27 cellular contexts compared by ENCODE assay signal in the genomic region with DNA sequence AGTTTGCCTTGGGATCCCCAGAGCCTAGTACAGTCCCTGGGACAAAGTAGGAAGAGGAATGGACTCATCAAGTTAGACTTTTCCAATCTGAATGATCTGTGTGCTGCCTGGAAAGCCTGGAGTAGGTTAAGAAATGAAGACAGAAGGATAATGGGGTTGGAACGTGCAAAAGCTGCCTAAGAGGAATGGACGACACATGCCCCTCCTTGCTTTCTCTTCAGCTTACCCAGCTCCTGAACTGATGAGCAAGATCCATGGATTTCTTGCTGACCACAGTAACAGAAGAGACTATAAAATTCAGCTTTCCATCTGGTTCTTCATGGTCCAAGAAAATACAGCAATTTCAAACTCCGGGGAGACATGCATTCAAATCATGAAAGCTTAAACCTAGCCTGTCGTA. TPM values are rescaled to one million over a fixed set of nuclear protein-coding genes. Genes with fewer than 3 reads are reported as not detected.
DNase-seq lines count a peak whose midpoint lies in the region; ATAC-seq and TF ChIP-seq lines count a peak whose summit lies in the region.
"Had no signal": no experiment of that assay in that cellular context is flagged by ENCODE, and none has a peak within 500 bp of the region (broad histone marks: within the 10 kb centered on the region; RNA-seq: fewer than 3 reads in every experiment).

No MANE protein-coding gene starts in this region.

- H3K9me2 ChIP-seq in SK-N-SH = no peaks in the 10 kb centered on the region

- H3K36me3 Mint-ChIP-seq in mesothelial cell of epicardium (peaks cover 13% of the 10 kb centered on the region), type B pancreatic cell (no peaks in the 10 kb centered on the region)

- H3K27me3 Mint-ChIP-seq in mesothelial cell of epicardium (ENCODE audit: low read depth) (no peaks in the 10 kb centered on the region), type B pancreatic cell (no peaks in the 10 kb centered on the region)
- H3K27me3 Mint-ChIP-seq: CD4-positive, alpha-beta T cell had no signal

- H3K27me3 ChIP-seq in heart right ventricle (no peaks in the 10 kb centered on the region), smooth muscle cell (ENCODE audit: low read depth) (no peaks in the 10 kb centered on the region), vagina (no peaks in the 10 kb centered on the region), SK-N-SH (ENCODE audit: insufficient read depth) (no peaks in the 10 kb centered on the region)

- no peak overlapping the region for H3K4me3 ChIP-seq in heart right ventricle
- no peak overlapping the region for H3K4me3 ChIP-seq in smooth muscle cell
- no peak overlapping the region for H3K4me3 ChIP-seq in vagina
- H3K4me3 ChIP-seq in SK-N-SH (ENCODE audit: low read depth in 2 of 2, low read length in 1 of 2) = no peak overlapping the region
- H3K4me3 ChIP-seq: GM12878, GM23248, HAP-1, PC-9 had no signal

- TF ChIP-seq CTCF in heart right ventricle (IDR thresholded peaks at IDR 0.05) (no peak), mesothelial cell of epicardium (IDR thresholded peaks at IDR 0.05; ENCODE audit: unreplicated experiment) (no peak), smooth muscle cell (IDR thresholded peaks at IDR 0.05; ENCODE audit: borderline replicate concordance, insufficient read depth, poor library complexity, severe bottlenecking) (no peak), type B pancreatic cell (conservative IDR thresholded peaks at IDR 0.05) (no peak), vagina (IDR thresholded peaks at IDR 0.05) (no peak), SK-N-SH (IDR thresholded peaks at IDR 0.05) (no peak)

- H4K20me1 ChIP-seq in smooth muscle cell (ENCODE audit: low read depth) (no peaks in the 10 kb centered on the region), SK-N-SH (ENCODE audit: insufficient read depth) (no peaks in the 10 kb centered on the region)

- POLR2A ChIA-PET in SK-N-SH (lab: Yijun Ruan, JAX) = no interaction called here

- intact Hi-C loops in heart right ventricle (cut with DNase I) (no loop called here), Right ventricle myocardium superior (cut with DNase I) (no loop called here), vagina (cut with DNase I) (no loop called here)

- H3K27ac ChIP-seq in heart right ventricle (peak overlapping the region in 7 of 10 donors; percentile 30 to 94 (median 71)), smooth muscle cell (ENCODE audit: low read depth) (peak overlapping the region; percentile 57), vagina (no peak overlapping the region), SK-N-SH (ENCODE audit: low read depth in 2 of 2, low read length in 1 of 2) (no peak overlapping the region)
- H3K27ac ChIP-seq: GM23248, HL-60, PC-9 had no signal

- H3K4me3 Mint-ChIP-seq in mesothelial cell of epicardium (no peak overlapping the region), type B pancreatic cell (no peak overlapping the region)
- H3K4me3 Mint-ChIP-seq: CD4-positive, alpha-beta T cell had no signal

- DNase-seq in heart right ventricle = no peak
- no peak for DNase-seq in Right ventricle myocardium superior
- DNase-seq in mesothelial cell of epicardium (ENCODE audit: low spot score in 2 of 2, unreplicated experiment in 2 of 2) = no peak
- DNase-seq in smooth muscle cell (lab: John Stamatoyannopoulos, UW; ENCODE audit: unreplicated experiment) = no peak
- no peak for DNase-seq in type B pancreatic cell (ENCODE audit: extremely low spot score, unreplicated experiment)
- no peak for DNase-seq in vagina (ENCODE audit: extremely low spot score in 2 of 2)
- no peak for DNase-seq in effector CD4-positive, alpha-beta T cell
- no peak for DNase-seq in SK-N-SH
- DNase-seq: CD4-positive, alpha-beta T cell; DMS153; GF-D8; GM23248; NCI-H1417; NCI-H187; NCI-H2107; NCI-H345; NCI-H524 treated with DMSO at 0.1 percent for 48 hours; PC-9 had no signal

- no peak for TF ChIP-seq RAD21 in SK-N-SH (IDR thresholded peaks at IDR 0.05; ENCODE audit: low read length)

- H3K9me3 Mint-ChIP-seq in mesothelial cell of epicardium (no peaks in the 10 kb centered on the region), type B pancreatic cell (peaks cover 3% of the 10 kb centered on the region)
- H3K9me3 Mint-ChIP-seq: CD4-positive, alpha-beta T cell had no signal

- TF ChIP-seq EP300 in SK-N-SH (IDR thresholded peaks at IDR 0.05; ENCODE audit: borderline replicate concordance in 1 of 2, low read depth in 1 of 2, low read length in 1 of 2) = no peak

- H3F3A ChIP-seq in smooth muscle cell (ENCODE audit: low read depth) (peaks cover 21% of the 10 kb centered on the region), SK-N-SH (replicated peaks; ENCODE audit: insufficient read depth) (peaks cover 6% of the 10 kb centered on the region)

- H3K9ac ChIP-seq in smooth muscle cell (ENCODE audit: low read depth) (no peak overlapping the region), SK-N-SH (no peak overlapping the region)
- H3K9ac ChIP-seq: GM23248 had no signal

- H3K79me2 ChIP-seq in smooth muscle cell (ENCODE audit: low read depth) = no peaks in the 10 kb centered on the region
- H3K79me2 ChIP-seq in SK-N-SH (ENCODE audit: insufficient read depth) = peaks cover 8% of the 10 kb centered on the region; the same call in 1 of the 2 replicates

- H3K27ac Mint-ChIP-seq in mesothelial cell of epicardium = peak overlapping the region; percentile 90
- peak overlapping the region; percentile 30 for H3K27ac Mint-ChIP-seq in type B pancreatic cell
- H3K27ac Mint-ChIP-seq: CD4-positive, alpha-beta T cell had no signal

- H3K9me3 ChIP-seq in heart right ventricle = no peaks in the 10 kb centered on the region
- H3K9me3 ChIP-seq in smooth muscle cell (replicated peaks; ENCODE audit: low read depth) = no peaks in the 10 kb centered on the region
- H3K9me3 ChIP-seq in vagina = no peaks in the 10 kb centered on the region
- H3K9me3 ChIP-seq in SK-N-SH = no peaks in the 10 kb centered on the region
- H3K9me3 ChIP-seq: Caco-2, HAP-1 had no signal

- CTCF ChIA-PET in SK-N-SH (lab: Yijun Ruan, JAX) = interaction anchor here (0.8 to 1.4 kb wide), 4 partner anchors 13 to 115 kb away, joined by 3 to 13 read pairs (median 4); no protein-coding TSS in a partner anchor

- peaks cover 4 to 68% (median 48%) of the 10 kb centered on the region in 9 donors for H3K4me1 ChIP-seq in heart right ventricle
- peaks cover 4% of the 10 kb centered on the region for H3K4me1 ChIP-seq in smooth muscle cell (ENCODE audit: low read depth)
- H3K4me1 ChIP-seq in vagina = peaks cover 21% of the 10 kb centered on the region
- H3K4me1 ChIP-seq in SK-N-SH (ENCODE audit: control insufficient read depth in 1 of 2, insufficient read depth in 2 of 2, low read depth in 1 of 2, low read length in 1 of 2) = peaks cover 0 to 17% of the 10 kb centered on the region in 2 experiments; a peak in 3 of 4 replicates

- TF ChIP-seq POLR2A in vagina (IDR thresholded peaks at IDR 0.05) = no peak

- H3K4me1 Mint-ChIP-seq in mesothelial cell of epicardium (peaks cover 34% of the 10 kb centered on the region), type B pancreatic cell (ENCODE audit: unreplicated experiment) (peaks cover 21% of the 10 kb centered on the region)

- H3K36me3 ChIP-seq in heart right ventricle (peaks cover 0 to 28% (median 0%) of the 10 kb centered on the region in 9 donors), smooth muscle cell (ENCODE audit: low read depth) (no peaks in the 10 kb centered on the region), vagina (no peaks in the 10 kb centered on the region), SK-N-SH (replicated peaks in 1 of 2; ENCODE audit: control insufficient read depth in 1 of 2, insufficient read depth in 2 of 2, low read length in 1 of 2) (no peaks in the 10 kb centered on the region)
- H3K36me3 ChIP-seq: HAP-1 had no signal

- ATAC-seq in heart right ventricle = no peak
- no peak for ATAC-seq in Right ventricle myocardium superior (ENCODE audit: poor library complexity)
- ATAC-seq: GM12878 had no signal

- H2AFZ ChIP-seq in smooth muscle cell (ENCODE audit: low read depth) = no peak overlapping the region
- H2AFZ ChIP-seq in SK-N-SH (ENCODE audit: low read depth) = no peak overlapping the region
- H2AFZ ChIP-seq: GM23248, PC-9 had no signal

- WGBS in heart right ventricle, 2 donors = 91 to 93% methylated on average over 4 of the region's 4 CpGs
- WGBS in smooth muscle cell (ENCODE audit: low lambda C conversion rate) = 83% methylated on average over 4 of the region's 4 CpGs
- 88% methylated on average over 4 of the region's 4 CpGs for WGBS in SK-N-SH (ENCODE audit: low lambda C conversion rate)

- H3K4me2 ChIP-seq in smooth muscle cell (no peak overlapping the region), SK-N-SH (no peak overlapping the region)
- H3K4me2 ChIP-seq: PC-9 had no signal

RNA-seq across cellular contexts. Expression of a gene that starts 5.5 kb away (rescaled TPM):
- 10 to 100 TPM; 35.0 to 47.9 (median 40.0) TPM for total RNA-seq in heart right ventricle
- 10 to 100 TPM; 35.4 to 94.3 TPM for polyA plus RNA-seq in heart right ventricle
- total RNA-seq in Right ventricle myocardium superior = 31.1 TPM
- total RNA-seq in mesothelial cell of epicardium = 42.6 to 43.8 TPM (median 43.8 TPM) in 3 replicates
- total RNA-seq in smooth muscle cell = 61.4 and 89.3 TPM in 2 replicates
- polyA plus RNA-seq in smooth muscle cell = 77.1 and 85.8 TPM in 2 replicates
- 45.2 and 48.3 TPM in 2 replicates for total RNA-seq in type B pancreatic cell (ENCODE audit: low replicate concordance)
- 53.3 TPM for total RNA-seq in vagina
- polyA plus RNA-seq in SK-N-SH (2012; rRNA removed) = 51.9 and 63.4 TPM in 2 replicates
- polyA plus RNA-seq in SK-N-SH (2012; cell fraction: cytosol; rRNA removed) = 37.2 and 46.8 TPM in 2 replicates
- polyA plus RNA-seq in SK-N-SH (2012; cell fraction: nucleus; rRNA removed) = 54.1 and 56.9 TPM in 2 replicates

RNA-seq across cellular contexts. Expression of a gene that starts 32.7 kb away (rescaled TPM):
- total RNA-seq in heart right ventricle = under 1 TPM in 6 of 10 donors, not detected in 4; 0.17 to 0.92 (median 0.37) TPM
- 1 to 10 TPM in 1 of 2 donors, under 1 TPM in 1; 0.20 to 1.5 TPM for polyA plus RNA-seq in heart right ventricle
- total RNA-seq in Right ventricle myocardium superior = 0.46 TPM
- 0.71 to 1.1 TPM (median 0.98 TPM) in 3 replicates for total RNA-seq in mesothelial cell of epicardium
- total RNA-seq in smooth muscle cell = 2.0 TPM in 1 of 2 replicates, not detected in the other
- 0.19 TPM in 1 of 2 replicates, not detected in the other for polyA plus RNA-seq in smooth muscle cell
- not detected in 2 replicates for total RNA-seq in type B pancreatic cell (ENCODE audit: low replicate concordance)
- not detected for total RNA-seq in vagina
- 0.03 TPM in 1 of 2 replicates, not detected in the other for polyA plus RNA-seq in SK-N-SH (2012; rRNA removed)
- polyA plus RNA-seq in SK-N-SH (2012; cell fraction: cytosol; rRNA removed) = 0.05 TPM in 1 of 2 replicates, not detected in the other
- 0.06 TPM in 1 of 2 replicates, not detected in the other for polyA plus RNA-seq in SK-N-SH (2012; cell fraction: nucleus; rRNA removed)
- total RNA-seq: A172; Caco-2; CD4-positive, alpha-beta T cell; Daoy; GM12878; GM23248; HT1080; M059J; PC-9 had no signal
- polyA plus RNA-seq: BJ, GM12878, GM23248 had no signal

RNA-seq across cellular contexts. Expression of a gene that starts 53.7 kb away (rescaled TPM):
- total RNA-seq in heart right ventricle = 10 to 100 TPM in 9 of 10 donors, 1 to 10 TPM in 1; 7.4 to 35.3 (median 16.6) TPM
- polyA plus RNA-seq in heart right ventricle = 10 to 100 TPM in 1 of 2 donors, 1 to 10 TPM in 1; 8.3 to 33.1 TPM
- 10.9 TPM for total RNA-seq in Right ventricle myocardium superior
- total RNA-seq in mesothelial cell of epicardium = 365 to 389 TPM (median 380 TPM) in 3 replicates
- total RNA-seq in smooth muscle cell = 67.3 and 105 TPM in 2 replicates
- 126 and 152 TPM in 2 replicates for polyA plus RNA-seq in smooth muscle cell
- total RNA-seq in type B pancreatic cell (ENCODE audit: low replicate concordance) = 4.6 and 53.5 TPM in 2 replicates
- total RNA-seq in vagina = 82.3 TPM
- polyA plus RNA-seq in SK-N-SH (2012; rRNA removed) = 9.0 and 10.4 TPM in 2 replicates
- 3.0 and 3.8 TPM in 2 replicates for polyA plus RNA-seq in SK-N-SH (2012; cell fraction: cytosol; rRNA removed)
- 38.2 and 47.3 TPM in 2 replicates for polyA plus RNA-seq in SK-N-SH (2012; cell fraction: nucleus; rRNA removed)
- total RNA-seq: CD4-positive, alpha-beta T cell had no signal

Comparison
In these comparisons a context has a peak if more than half of its experiments do, and no peak if none do; other contexts are left out.
1. H3K27ac ChIP-seq: peak in heart right ventricle (7 of 10) and smooth muscle cell (single experiment); none in vagina (single experiment) and SK-N-SH (0 of 2).